ENCODE assay signal across 10 cellular contexts in genomic region chr13:108268713-108269112, GRCh38. TPM values are rescaled to one million over a fixed set of nuclear protein-coding genes. Genes with fewer than 3 reads are reported as not detected.
DNase-seq lines count a peak whose midpoint lies in the region; ATAC-seq lines count a peak whose summit lies in the region.
"Had no signal": no experiment of that assay in that cellular context is flagged by ENCODE, and none has a peak within 500 bp of the region (broad histone marks: within the 10 kb centered on the region; RNA-seq: fewer than 3 reads in every experiment).

No MANE protein-coding gene starts in this region.

- peak overlapping the region in 6 of 7 donors; percentile 21 to 37 (median 28) for H3K4me3 Mint-ChIP-seq in CD8-positive, alpha-beta memory T cell
- H3K4me3 Mint-ChIP-seq in naive B cell: peak overlapping the region in 5 of 8 donors; percentile 12 to 85 (median 45)

- DNase-seq in CD8-positive, alpha-beta memory T cell: no peak
- DNase-seq in UCSD-AML1 (lab: John Stamatoyannopoulos, UW; ENCODE audit: unreplicated experiment) (peak; percentile 12), naive B cell (no peak), NCI-H526 (lab: John Stamatoyannopoulos, UW) (no peak), nucleus accumbens (lab: John Stamatoyannopoulos, UW) (no peak)
- no peak for DNase-seq in stimulated activated CD4-positive, alpha-beta T cell treated with anti-CD3 and anti-CD28 coated beads, Interleukin-12 subunit alpha, Interleukin-12 subunit beta, amount 100 ng/mL, for 4 hours
- DNase-seq: kidney glomerular epithelial cell; stimulated activated CD4-positive, alpha-beta T cell treated with anti-CD3 and anti-CD28 coated beads, Interleukin-4, amount 100 ng/mL, for 1 hour had no signal

- no peaks in the 10 kb centered on the region for H3K27me3 ChIP-seq in CD8-positive, alpha-beta memory T cell (ENCODE audit: insufficient read depth, low read length, poor library complexity, severe bottlenecking)

- no peak overlapping the region for H3K4me3 ChIP-seq in CD8-positive, alpha-beta memory T cell (ENCODE audit: low read length)

- no peaks in the 10 kb centered on the region for H3K27me3 Mint-ChIP-seq in CD8-positive, alpha-beta memory T cell
- H3K27me3 Mint-ChIP-seq in naive B cell: no peaks in the 10 kb centered on the region

- H3K4me1 ChIP-seq in CD8-positive, alpha-beta memory T cell (ENCODE audit: insufficient read depth, low read length): peaks cover 9% of the 10 kb centered on the region

- peaks cover 34 to 58% (median 44%) of the 10 kb centered on the region in 3 donors for H3K4me1 Mint-ChIP-seq in CD8-positive, alpha-beta memory T cell
- peaks cover 37 to 46% (median 42%) of the 10 kb centered on the region in 3 donors for H3K4me1 Mint-ChIP-seq in naive B cell

- no peaks in the 10 kb centered on the region for H3K9me3 Mint-ChIP-seq in CD8-positive, alpha-beta memory T cell
- H3K9me3 Mint-ChIP-seq in naive B cell: peaks cover 0 to 4% (median 0%) of the 10 kb centered on the region in 7 donors

- no peaks in the 10 kb centered on the region for H3K9me3 ChIP-seq in CD8-positive, alpha-beta memory T cell (ENCODE audit: low read length)
- H3K9me3 ChIP-seq: thoracic aorta had no signal

- CTCF ChIA-PET in CD8-positive, alpha-beta memory T cell (lab: Charles Lee): interaction anchor here (0.7 to 1.4 kb wide), 2 partner anchors 10 to 54 kb away, joined by 3 to 4 read pairs; no protein-coding TSS in a partner anchor

- ATAC-seq in GM21529 (IDR thresholded peaks at IDR 0.05; ENCODE audit: unreplicated experiment) (peak; percentile 14), naive B cell (ENCODE audit: low read depth in 2 of 2) (no peak)

- H3K36me3 ChIP-seq in CD8-positive, alpha-beta memory T cell (ENCODE audit: insufficient read depth, low read length): no peaks in the 10 kb centered on the region
- H3K36me3 ChIP-seq: thoracic aorta had no signal

- POLR2A ChIA-PET in CD8-positive, alpha-beta memory T cell (lab: Charles Lee): no interaction called here

- H3K36me3 Mint-ChIP-seq in CD8-positive, alpha-beta memory T cell: peaks cover 2 to 3% (median 2%) of the 10 kb centered on the region in 3 donors
- no peaks in the 10 kb centered on the region for H3K36me3 Mint-ChIP-seq in naive B cell

- no peak overlapping the region for H3K27ac ChIP-seq in CD8-positive, alpha-beta memory T cell (ENCODE audit: low read depth, low read length)

- H3K27ac Mint-ChIP-seq in CD8-positive, alpha-beta memory T cell: peak overlapping the region; percentile 16 to 89 (median 78)
- peak overlapping the region; percentile 75 to 93 (median 86) for H3K27ac Mint-ChIP-seq in naive B cell

RNA-seq across cellular contexts. Expression of gene TNFSF13B, which starts 0.8 kb away (rescaled TPM):
- total RNA-seq in CD8-positive, alpha-beta memory T cell: 1 to 10 TPM; 1.2 to 1.3 TPM
- 10.7 TPM for polyA plus RNA-seq in CD8-positive, alpha-beta memory T cell
- polyA plus RNA-seq in naive B cell (ENCODE audit: low read depth in 6 of 6): 10 to 100 TPM in 1 of 6 donors, 1 to 10 TPM in 4, not detected in 1; 3.2 to 20.6 (median 4.6) TPM

RNA-seq across cellular contexts. Expression of gene ABHD13, which starts 50.5 kb away (rescaled TPM):
- total RNA-seq in CD8-positive, alpha-beta memory T cell: 1 to 10 TPM; 6.9 to 7.4 TPM
- polyA plus RNA-seq in CD8-positive, alpha-beta memory T cell: 10.3 TPM
- polyA plus RNA-seq in naive B cell (ENCODE audit: low read depth in 6 of 6): 10 to 100 TPM; 10.1 to 14.8 (median 12.3) TPM

RNA-seq across cellular contexts. Expression of gene LIG4, which starts 53.4 kb away (rescaled TPM):
- 1 to 10 TPM; 9.3 TPM for total RNA-seq in CD8-positive, alpha-beta memory T cell
- 6.9 TPM for polyA plus RNA-seq in CD8-positive, alpha-beta memory T cell
- polyA plus RNA-seq in naive B cell (ENCODE audit: low read depth in 6 of 6): 10 to 100 TPM in 4 of 6 donors, 1 to 10 TPM in 2; 8.7 to 13.2 (median 11.2) TPM
